8 cellular contexts compared by ENCODE assay signal in the genomic region with DNA sequence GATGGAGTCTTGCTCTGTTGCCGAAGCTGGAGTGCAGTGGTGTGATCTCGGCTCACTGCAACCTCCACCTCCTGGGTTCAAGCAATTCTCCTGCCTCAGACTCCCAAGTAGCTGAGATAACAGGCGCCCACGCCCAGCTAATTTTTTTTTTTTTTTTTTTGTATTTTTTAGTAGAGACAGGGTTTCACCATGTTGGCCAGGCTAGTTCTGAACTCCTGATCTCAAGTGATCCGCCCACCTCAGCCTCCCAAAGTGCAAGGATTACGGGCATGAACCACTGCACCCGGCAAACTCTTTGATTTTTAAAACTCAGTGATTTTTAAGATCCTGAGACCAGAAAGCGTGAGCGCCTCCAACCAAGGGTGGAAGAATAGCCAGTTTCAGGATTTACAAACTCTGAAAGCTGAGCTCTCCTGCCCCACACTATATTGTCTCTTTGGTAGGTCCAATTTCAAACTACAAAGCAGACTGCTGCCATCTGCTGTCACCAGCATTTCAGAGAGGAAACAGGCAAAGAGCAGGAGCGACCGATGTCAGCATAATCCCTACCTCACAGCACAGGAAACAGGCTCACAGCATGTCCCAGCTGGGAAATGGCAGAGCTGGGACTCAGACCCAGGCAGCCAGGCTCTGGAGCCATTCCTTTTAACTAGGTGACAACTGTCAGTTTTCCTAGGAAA. TPM values are rescaled to one million over a fixed set of nuclear protein-coding genes. Genes with fewer than 3 reads are reported as not detected.
DNase-seq lines count a peak whose midpoint lies in the region; ATAC-seq and TF ChIP-seq lines count a peak whose summit lies in the region.

No MANE protein-coding gene starts in this region.

- H3K27ac ChIP-seq in mesodermal cell (ENCODE audit: low read depth, low read length, severe bottlenecking) (peak overlapping the region; percentile 23), upper lobe of left lung (no peak overlapping the region)

- no peak overlapping the region for H3K4me3 ChIP-seq in adipocyte (ENCODE audit: low read length)
- no peak overlapping the region for H3K4me3 ChIP-seq in mesodermal cell (ENCODE audit: extremely low read depth, insufficient read depth, low read length, poor library complexity, severe bottlenecking)
- no peak overlapping the region for H3K4me3 ChIP-seq in upper lobe of left lung

- 78 to 80% methylated on average over 7 to 11 of the region's 11 CpGs for WGBS in mesodermal cell (ENCODE audit: insufficient coverage in 2 of 2), 2 experiments
- WGBS in upper lobe of left lung, 2 donors = 80 to 81% methylated on average over 11 of the region's 11 CpGs

- TF ChIP-seq EP300 in upper lobe of left lung (IDR thresholded peaks at IDR 0.05) = no peak

- H3K27me3 ChIP-seq in adipocyte (replicated peaks; ENCODE audit: control insufficient read depth, insufficient read depth, low read length) = no peaks in the 10 kb centered on the region
- no peaks in the 10 kb centered on the region for H3K27me3 ChIP-seq in upper lobe of left lung

- DNase-seq in EH (ENCODE audit: low read depth) (peak; percentile 38), MV-4-11 (lab: John Stamatoyannopoulos, UW) (peak; percentile 60), adipocyte (ENCODE audit: low read depth) (no peak), NCI-H2029 (lab: John Stamatoyannopoulos, UW) (no peak), upper lobe of left lung (no peak), NCI-H1417 (lab: John Stamatoyannopoulos, UW) (no peak), NCI-H1092 (lab: John Stamatoyannopoulos, UW) (no peak)

- peak overlapping the region; percentile 51 for H3K9ac ChIP-seq in adipocyte (ENCODE audit: low read length)

- peaks cover 24% of the 10 kb centered on the region for H3K4me1 ChIP-seq in adipocyte (ENCODE audit: control insufficient read depth, insufficient read depth, low read length)
- peaks cover 3% of the 10 kb centered on the region for H3K4me1 ChIP-seq in mesodermal cell (ENCODE audit: control insufficient read depth, insufficient read depth, low read length, poor library complexity, severe bottlenecking)
- peaks cover 10 to 20% (median 15%) of the 10 kb centered on the region in 4 donors for H3K4me1 ChIP-seq in upper lobe of left lung

- TF ChIP-seq CTCF in upper lobe of left lung (IDR thresholded peaks at IDR 0.05) = no peak

- ATAC-seq in upper lobe of left lung (ENCODE audit: low FRiP score in 2 of 2) = no peak

- H3K36me3 ChIP-seq in adipocyte (ENCODE audit: control insufficient read depth, insufficient read depth, low read length, severe bottlenecking) (peaks cover 16% of the 10 kb centered on the region), mesodermal cell (ENCODE audit: control insufficient read depth, insufficient read depth, low read length) (peaks cover 24% of the 10 kb centered on the region), upper lobe of left lung (peaks cover 3 to 19% (median 11%) of the 10 kb centered on the region in 4 donors)

- TF ChIP-seq POLR2A in upper lobe of left lung (IDR thresholded peaks at IDR 0.05) = no peak

- H3K9me3 ChIP-seq in adipocyte (ENCODE audit: control insufficient read depth, low read length) (no peaks in the 10 kb centered on the region), mesodermal cell (ENCODE audit: control insufficient read depth, low read length) (no peaks in the 10 kb centered on the region), upper lobe of left lung (no peaks in the 10 kb centered on the region)

RNA-seq across cellular contexts. Expression of a gene that starts 9.2 kb away (rescaled TPM):
- polyA plus RNA-seq in mesodermal cell (2013, experiment 1 of 2) = 65.4 TPM
- 56.2 TPM for polyA plus RNA-seq in mesodermal cell (2013, experiment 2 of 2)
- total RNA-seq in upper lobe of left lung = 10 to 100 TPM; 30.3 to 72.3 (median 57.9) TPM

RNA-seq across cellular contexts. Expression of a gene that starts 10.0 kb away (rescaled TPM):
- polyA plus RNA-seq in mesodermal cell (2013, experiment 1 of 2) = 0.88 TPM
- 0.30 TPM for polyA plus RNA-seq in mesodermal cell (2013, experiment 2 of 2)
- total RNA-seq in upper lobe of left lung = 10 to 100 TPM in 1 of 6 donors, 1 to 10 TPM in 5; 3.8 to 10.0 (median 7.1) TPM

RNA-seq across cellular contexts. Expression of a gene that starts 19.8 kb away (rescaled TPM):
- polyA plus RNA-seq in mesodermal cell (2013, experiment 1 of 2) = 23.4 TPM
- 18.2 TPM for polyA plus RNA-seq in mesodermal cell (2013, experiment 2 of 2)
- total RNA-seq in upper lobe of left lung = 10 to 100 TPM; 12.6 to 51.9 (median 33.7) TPM

RNA-seq across cellular contexts. Expression of a gene that starts 43.3 kb away (rescaled TPM):
- 13.7 TPM for polyA plus RNA-seq in mesodermal cell (2013, experiment 1 of 2)
- 13.1 TPM for polyA plus RNA-seq in mesodermal cell (2013, experiment 2 of 2)
- total RNA-seq in upper lobe of left lung = 10 to 100 TPM in 5 of 6 donors, 1 to 10 TPM in 1; 5.9 to 82.8 (median 26.6) TPM

RNA-seq across cellular contexts. Expression of a gene that starts 58.7 kb away (rescaled TPM):
- 46.7 TPM for polyA plus RNA-seq in mesodermal cell (2013, experiment 1 of 2)
- 39.4 TPM for polyA plus RNA-seq in mesodermal cell (2013, experiment 2 of 2)
- total RNA-seq in upper lobe of left lung = 100 to 1,000 TPM; 175 to 466 (median 328) TPM

Comparison
In these comparisons a context has a peak if more than half of its experiments do, and no peak if none do; other contexts are left out.
1. DNase-seq: peak in EH (single experiment) and MV-4-11 (single experiment); none in adipocyte (single experiment), NCI-H2029 (single experiment), upper lobe of left lung (0 of 2), NCI-H1417 (0 of 3) and NCI-H1092 (single experiment).